ENCODE assay signal across 1 cellular context in genomic region chr3:14450922-14451606, GRCh38.
TF ChIP-seq lines count a peak whose summit lies in the region.

No MANE protein-coding gene starts in this region.

TF ChIP-seq in HEK293, 187 proteins besides CTCF, POLR2A, EP300 and RAD21 (continued from another document):
- TF ChIP-seq ZNF449 (tag by site-specific recombination; IDR thresholded peaks at IDR 0.05) = no peak
